ENCODE assay signal across 8 cellular contexts in the genomic region with DNA sequence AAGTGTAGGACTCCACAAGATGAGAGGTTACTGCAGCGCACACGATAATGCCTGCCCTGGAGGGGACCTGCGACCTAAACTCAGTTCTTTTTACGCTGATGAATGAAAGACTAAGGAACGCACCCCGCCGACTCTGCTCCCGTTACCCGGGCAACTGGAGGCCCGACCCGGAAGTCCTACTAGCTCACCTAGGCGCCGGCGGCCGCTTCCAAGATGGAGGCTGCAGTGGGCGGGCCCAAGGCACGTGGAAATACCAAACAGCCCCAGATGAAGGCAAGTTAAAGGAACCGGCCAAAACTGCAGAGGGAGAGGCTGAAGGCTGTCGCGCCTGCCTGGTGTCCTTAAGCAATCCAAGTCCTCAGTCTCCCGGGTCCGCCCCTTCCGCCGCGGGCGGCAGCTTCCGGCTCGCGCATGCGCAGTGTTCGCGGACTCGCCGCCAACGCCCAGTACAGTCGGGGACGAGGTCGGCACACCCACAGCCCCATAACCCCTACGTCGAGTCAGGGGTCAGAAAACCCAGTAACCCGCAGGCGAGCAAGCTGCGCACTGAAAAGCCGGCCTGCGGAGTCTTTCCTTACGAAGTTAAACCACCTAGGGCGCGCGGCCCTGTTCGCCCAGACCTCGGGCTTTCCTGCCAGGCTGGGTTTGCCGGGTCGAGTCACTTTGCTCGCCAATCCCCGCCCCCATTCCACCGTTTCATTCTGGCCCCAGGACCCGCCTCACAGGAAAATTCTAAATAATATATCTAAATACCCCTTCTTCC. TPM values are rescaled to one million over a fixed set of nuclear protein-coding genes. Genes with fewer than 3 reads are reported as not detected.
DNase-seq lines count a peak whose midpoint lies in the region; ATAC-seq and FAIRE-seq lines count a peak whose summit lies in the region.

A gene with protein sequence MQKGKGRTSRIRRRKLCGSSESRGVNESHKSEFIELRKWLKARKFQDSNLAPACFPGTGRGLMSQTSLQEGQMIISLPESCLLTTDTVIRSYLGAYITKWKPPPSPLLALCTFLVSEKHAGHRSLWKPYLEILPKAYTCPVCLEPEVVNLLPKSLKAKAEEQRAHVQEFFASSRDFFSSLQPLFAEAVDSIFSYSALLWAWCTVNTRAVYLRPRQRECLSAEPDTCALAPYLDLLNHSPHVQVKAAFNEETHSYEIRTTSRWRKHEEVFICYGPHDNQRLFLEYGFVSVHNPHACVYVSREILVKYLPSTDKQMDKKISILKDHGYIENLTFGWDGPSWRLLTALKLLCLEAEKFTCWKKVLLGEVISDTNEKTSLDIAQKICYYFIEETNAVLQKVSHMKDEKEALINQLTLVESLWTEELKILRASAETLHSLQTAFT (minus strand): TSS at position 368 of the 763 bp plus-strand sequence. CDS start 1,638 bp downstream, outside the sequence.

- H3K4me3 ChIP-seq in endocrine pancreas (ENCODE audit: control insufficient read depth, insufficient read depth, low read length) = peak within 1 kb of the TSS; percentile 32

- H3K36me3 ChIP-seq in endocrine pancreas (ENCODE audit: control insufficient read depth, insufficient read depth, low read length) = peaks cover 11% of the 10 kb centered on the region

- peak; percentile 92 for FAIRE-seq in HTR-8/SVneo (lab: Jason Lieb, UNC)

- peak; percentile 77 for ATAC-seq in GM21367 (IDR thresholded peaks at IDR 0.05; ENCODE audit: unreplicated experiment)

- DNase-seq in COLO829 (ENCODE audit: low spot score) (peak; percentile 99), HTR-8/SVneo (ENCODE audit: insufficient read length, low spot score) (peak; percentile 94), NOMO-1 treated with dmso at 0.1 percent for 144 hours (lab: John Stamatoyannopoulos, UW; ENCODE audit: unreplicated experiment) (peak; percentile 96), mesenteric fat pad (ENCODE audit: low spot score) (peak; percentile 99)
- DNase-seq in activated CD8-positive, alpha-beta memory T cell treated with anti-CD3 and anti-CD28 coated beads for 48 hours (ENCODE audit: low read depth in 2 of 3, low spot score in 2 of 3) = peak; percentile 83 to 94 (median 91)
- DNase-seq in stimulated activated CD8-positive, alpha-beta memory T cell treated with anti-CD3 and anti-CD28 coated beads, Interleukin-15, amount 100 ng/mL, for 24 hours (ENCODE audit: low read depth) = peak; percentile 93

- H3K4me1 ChIP-seq in endocrine pancreas (ENCODE audit: control insufficient read depth, insufficient read depth, low read length) = no peaks in the 10 kb centered on the region

- H3K9me3 ChIP-seq in endocrine pancreas (ENCODE audit: control insufficient read depth, low read length) = no peaks in the 10 kb centered on the region

- H3K27me3 ChIP-seq in endocrine pancreas (ENCODE audit: control insufficient read depth, insufficient read depth, low read length) = no peaks in the 10 kb centered on the region

- peak within 1 kb of the TSS; percentile 81 for H3K9ac ChIP-seq in endocrine pancreas (ENCODE audit: control insufficient read depth, insufficient read depth, low read length)

RNA-seq across cellular contexts. Expression of the gene that starts here (rescaled TPM):
- total RNA-seq in mesenteric fat pad = 12.9 TPM

Comparison
In these comparisons a context has a peak if more than half of its experiments do, and no peak if none do; other contexts are left out.
1. Peak in every context shown above with its lines: DNase-seq, ATAC-seq and H3K4me3 ChIP-seq.